In the genomic region with DNA sequence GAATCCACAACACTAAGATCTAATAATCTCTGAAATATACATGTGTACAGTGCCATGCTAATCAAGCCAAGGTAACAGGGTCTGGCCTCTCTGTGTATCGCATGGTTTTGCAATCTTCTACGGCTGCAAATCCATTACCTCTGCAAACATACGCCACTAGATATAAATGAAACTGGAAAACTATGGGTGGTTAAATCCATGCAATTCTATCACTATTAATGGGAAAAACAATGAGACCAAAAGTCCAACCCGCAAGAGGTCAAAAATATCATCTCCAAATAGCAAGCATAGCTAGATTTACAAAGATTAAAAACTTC, we compare ENCODE assay signal across 1 cellular context.
TF ChIP-seq lines count a peak whose summit lies in the region.

No MANE protein-coding gene starts in this region.

TF ChIP-seq in WTC11, 78 proteins besides CTCF, POLR2A, EP300 and RAD21:
- TF ChIP-seq, protein P1, sequence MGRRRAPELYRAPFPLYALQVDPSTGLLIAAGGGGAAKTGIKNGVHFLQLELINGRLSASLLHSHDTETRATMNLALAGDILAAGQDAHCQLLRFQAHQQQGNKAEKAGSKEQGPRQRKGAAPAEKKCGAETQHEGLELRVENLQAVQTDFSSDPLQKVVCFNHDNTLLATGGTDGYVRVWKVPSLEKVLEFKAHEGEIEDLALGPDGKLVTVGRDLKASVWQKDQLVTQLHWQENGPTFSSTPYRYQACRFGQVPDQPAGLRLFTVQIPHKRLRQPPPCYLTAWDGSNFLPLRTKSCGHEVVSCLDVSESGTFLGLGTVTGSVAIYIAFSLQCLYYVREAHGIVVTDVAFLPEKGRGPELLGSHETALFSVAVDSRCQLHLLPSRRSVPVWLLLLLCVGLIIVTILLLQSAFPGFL (CRISPR knock-in tag; IDR thresholded peaks at IDR 0.05; ENCODE audit: borderline replicate concordance): no peak
- TF ChIP-seq EMX1 (CRISPR knock-in tag; IDR thresholded peaks at IDR 0.05) (no peak), ZNF423 (CRISPR knock-in tag; IDR thresholded peaks at IDR 0.05) (no peak), MXD4 (CRISPR knock-in tag; IDR thresholded peaks at IDR 0.05; ENCODE audit: borderline replicate concordance) (no peak), SMAD3 (CRISPR knock-in tag; IDR thresholded peaks at IDR 0.05; ENCODE audit: borderline replicate concordance) (no peak)
- TF ChIP-seq, protein P2, sequence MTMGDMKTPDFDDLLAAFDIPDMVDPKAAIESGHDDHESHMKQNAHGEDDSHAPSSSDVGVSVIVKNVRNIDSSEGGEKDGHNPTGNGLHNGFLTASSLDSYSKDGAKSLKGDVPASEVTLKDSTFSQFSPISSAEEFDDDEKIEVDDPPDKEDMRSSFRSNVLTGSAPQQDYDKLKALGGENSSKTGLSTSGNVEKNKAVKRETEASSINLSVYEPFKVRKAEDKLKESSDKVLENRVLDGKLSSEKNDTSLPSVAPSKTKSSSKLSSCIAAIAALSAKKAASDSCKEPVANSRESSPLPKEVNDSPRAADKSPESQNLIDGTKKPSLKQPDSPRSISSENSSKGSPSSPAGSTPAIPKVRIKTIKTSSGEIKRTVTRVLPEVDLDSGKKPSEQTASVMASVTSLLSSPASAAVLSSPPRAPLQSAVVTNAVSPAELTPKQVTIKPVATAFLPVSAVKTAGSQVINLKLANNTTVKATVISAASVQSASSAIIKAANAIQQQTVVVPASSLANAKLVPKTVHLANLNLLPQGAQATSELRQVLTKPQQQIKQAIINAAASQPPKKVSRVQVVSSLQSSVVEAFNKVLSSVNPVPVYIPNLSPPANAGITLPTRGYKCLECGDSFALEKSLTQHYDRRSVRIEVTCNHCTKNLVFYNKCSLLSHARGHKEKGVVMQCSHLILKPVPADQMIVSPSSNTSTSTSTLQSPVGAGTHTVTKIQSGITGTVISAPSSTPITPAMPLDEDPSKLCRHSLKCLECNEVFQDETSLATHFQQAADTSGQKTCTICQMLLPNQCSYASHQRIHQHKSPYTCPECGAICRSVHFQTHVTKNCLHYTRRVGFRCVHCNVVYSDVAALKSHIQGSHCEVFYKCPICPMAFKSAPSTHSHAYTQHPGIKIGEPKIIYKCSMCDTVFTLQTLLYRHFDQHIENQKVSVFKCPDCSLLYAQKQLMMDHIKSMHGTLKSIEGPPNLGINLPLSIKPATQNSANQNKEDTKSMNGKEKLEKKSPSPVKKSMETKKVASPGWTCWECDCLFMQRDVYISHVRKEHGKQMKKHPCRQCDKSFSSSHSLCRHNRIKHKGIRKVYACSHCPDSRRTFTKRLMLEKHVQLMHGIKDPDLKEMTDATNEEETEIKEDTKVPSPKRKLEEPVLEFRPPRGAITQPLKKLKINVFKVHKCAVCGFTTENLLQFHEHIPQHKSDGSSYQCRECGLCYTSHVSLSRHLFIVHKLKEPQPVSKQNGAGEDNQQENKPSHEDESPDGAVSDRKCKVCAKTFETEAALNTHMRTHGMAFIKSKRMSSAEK (CRISPR knock-in tag; IDR thresholded peaks at IDR 0.05; ENCODE audit: borderline replicate concordance): no peak
- TF ChIP-seq, protein P3, sequence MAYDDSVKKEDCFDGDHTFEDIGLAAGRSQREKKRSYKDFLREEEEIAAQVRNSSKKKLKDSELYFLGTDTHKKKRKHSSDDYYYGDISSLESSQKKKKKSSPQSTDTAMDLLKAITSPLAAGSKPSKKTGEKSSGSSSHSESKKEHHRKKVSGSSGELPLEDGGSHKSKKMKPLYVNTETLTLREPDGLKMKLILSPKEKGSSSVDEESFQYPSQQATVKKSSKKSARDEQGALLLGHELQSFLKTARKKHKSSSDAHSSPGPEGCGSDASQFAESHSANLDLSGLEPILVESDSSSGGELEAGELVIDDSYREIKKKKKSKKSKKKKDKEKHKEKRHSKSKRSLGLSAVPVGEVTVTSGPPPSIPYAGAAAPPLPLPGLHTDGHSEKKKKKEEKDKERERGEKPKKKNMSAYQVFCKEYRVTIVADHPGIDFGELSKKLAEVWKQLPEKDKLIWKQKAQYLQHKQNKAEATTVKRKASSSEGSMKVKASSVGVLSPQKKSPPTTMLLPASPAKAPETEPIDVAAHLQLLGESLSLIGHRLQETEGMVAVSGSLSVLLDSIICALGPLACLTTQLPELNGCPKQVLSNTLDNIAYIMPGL (CRISPR knock-in tag; IDR thresholded peaks at IDR 0.05): no peak
